In genomic region chr3:12350151-12350813, GRCh38 we compare ENCODE assay signal across 13 cellular contexts.
DNase-seq lines count a peak whose midpoint lies in the region; ATAC-seq and TF ChIP-seq lines count a peak whose summit lies in the region.
"Had no signal": no experiment of that assay in that cellular context is flagged by ENCODE, and none has a peak within 500 bp of the region (broad histone marks: within the 10 kb centered on the region; RNA-seq: fewer than 3 reads in every experiment).

No MANE protein-coding gene starts in this region.

- no peak for TF ChIP-seq POLR2A in gastroesophageal sphincter (IDR thresholded peaks at IDR 0.05)

- intact Hi-C loops in psoas muscle (cut with DNase I) = no loop called here

- ATAC-seq in gastroesophageal sphincter (peak; percentile 55), psoas muscle (peak in 3 of 4 donors; percentile 36 to 47 (median 42)), HG02571 (IDR thresholded peaks at IDR 0.05; ENCODE audit: unreplicated experiment) (no peak), GM19035 (IDR thresholded peaks at IDR 0.05; ENCODE audit: unreplicated experiment) (no peak)

- TF ChIP-seq CTCF in gastroesophageal sphincter (IDR thresholded peaks at IDR 0.05) (no peak), psoas muscle (IDR thresholded peaks at IDR 0.05) (no peak)

- DNase-seq in Ammon's horn (ENCODE audit: low spot score) (peak; percentile 31), SIG-M5 treated with dmso at 0.1 percent for 504 hours (lab: John Stamatoyannopoulos, UW; ENCODE audit: unreplicated experiment) (peak; percentile 91), psoas muscle (no peak), NCI-H345 treated with DMSO at 0.1 percent for 48 hours (lab: John Stamatoyannopoulos, UW; ENCODE audit: unreplicated experiment) (no peak), DMS153 (lab: John Stamatoyannopoulos, UW) (no peak)
- DNase-seq: activated CD8-positive, alpha-beta memory T cell treated with anti-CD3 and anti-CD28 coated beads for 24 hours; GDM1; GOT3; NCI-H1092 had no signal

- H3K27ac ChIP-seq in gastroesophageal sphincter (no peak overlapping the region), psoas muscle (no peak overlapping the region)
- H3K27ac ChIP-seq: epithelial cell of prostate had no signal

- H3K36me3 ChIP-seq in gastroesophageal sphincter (no peaks in the 10 kb centered on the region), psoas muscle (ENCODE audit: insufficient read depth in 1 of 2, low read depth in 1 of 2) (no peaks in the 10 kb centered on the region)

- 48 to 59% methylated on average over 7 to 8 of the region's 8 CpGs for WGBS in gastroesophageal sphincter (ENCODE audit: low coverage in 1 of 2), 2 donors
- WGBS in psoas muscle, 3 donors = 41 to 50% (median 47%) methylated on average over 8 of the region's 8 CpGs

- peaks cover 8% of the 10 kb centered on the region for H3K27me3 ChIP-seq in gastroesophageal sphincter
- peaks cover 0 to 5% (median 3%) of the 10 kb centered on the region in 3 donors for H3K27me3 ChIP-seq in psoas muscle (ENCODE audit: insufficient read depth in 3 of 3, low read length in 2 of 3)

- H3K9me3 ChIP-seq in gastroesophageal sphincter (no peaks in the 10 kb centered on the region), psoas muscle (no peaks in the 10 kb centered on the region)

- no peak for TF ChIP-seq EP300 in gastroesophageal sphincter (IDR thresholded peaks at IDR 0.05)

- H3K4me3 ChIP-seq in gastroesophageal sphincter (no peak overlapping the region), psoas muscle (no peak overlapping the region)

- peaks cover 0 to 9% (median 0%) of the 10 kb centered on the region in 3 donors for H3K4me1 ChIP-seq in gastroesophageal sphincter
- peaks cover 4% of the 10 kb centered on the region for H3K4me1 ChIP-seq in psoas muscle

Comparison
In these comparisons a context has a peak if more than half of its experiments do, and no peak if none do; other contexts are left out.
1. DNase-seq: peak in Ammon's horn (single experiment) and SIG-M5 treated with dmso at 0.1 percent for 504 hours (single experiment); none in psoas muscle (0 of 2), NCI-H345 treated with DMSO at 0.1 percent for 48 hours (single experiment) and DMS153 (single experiment).
2. ATAC-seq: peak in gastroesophageal sphincter (single experiment) and psoas muscle (3 of 4); none in HG02571 (single experiment) and GM19035 (single experiment).